ENCODE assay signal across 8 cellular contexts in the genomic region with DNA sequence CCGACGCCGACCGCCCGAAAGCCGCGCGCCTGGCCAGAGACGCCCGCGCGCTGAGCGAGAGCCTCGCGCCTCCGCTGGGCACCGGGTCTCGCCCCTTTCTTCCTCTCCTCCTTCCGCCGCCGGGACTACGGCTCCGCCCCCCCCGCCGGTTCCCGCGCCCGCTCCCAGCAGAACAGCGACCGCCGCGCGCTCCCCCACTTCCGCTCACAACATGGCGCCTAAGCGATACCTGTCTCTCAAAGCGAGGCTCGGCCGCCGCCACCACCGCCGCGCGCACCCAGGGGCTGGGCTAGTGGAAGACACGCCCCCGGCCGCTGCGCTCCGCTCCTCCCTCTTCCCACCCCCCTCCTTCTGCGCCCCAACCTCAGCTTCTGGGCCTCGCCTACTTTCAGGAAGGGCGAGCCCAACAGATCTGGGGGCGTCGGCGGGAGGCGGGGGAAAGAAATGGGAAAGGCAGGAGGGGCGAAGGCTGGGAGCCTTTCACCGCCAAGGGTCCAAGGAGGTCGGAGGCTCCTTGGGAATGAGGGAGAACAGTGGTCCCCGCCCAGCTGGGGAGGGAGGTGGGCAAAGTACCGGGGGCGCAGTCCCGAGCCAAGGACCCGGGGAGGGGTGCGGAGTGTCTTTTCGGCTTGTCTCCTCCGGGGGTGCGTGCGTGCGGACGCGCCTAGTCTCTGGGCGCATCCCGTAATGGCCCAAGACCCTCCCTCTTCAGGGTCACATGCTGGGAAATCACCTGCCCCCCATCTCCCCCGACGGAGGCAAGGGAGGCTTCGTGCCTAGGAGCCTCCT. TPM values are rescaled to one million over a fixed set of nuclear protein-coding genes. Genes with fewer than 3 reads are reported as not detected.
DNase-seq lines count a peak whose midpoint lies in the region; ATAC-seq and TF ChIP-seq lines count a peak whose summit lies in the region.

Gene RPS6KA3, minus strand, starts transcription at position 100 of the 789 bp plus-strand sequence. CDS start 277 bp downstream, outside the sequence.

- H3K36me3 ChIP-seq in adrenal gland (replicated peaks in 1 of 2) (no peaks in the 10 kb centered on the region), heart right ventricle (no peaks in the 10 kb centered on the region), upper lobe of left lung (no peaks in the 10 kb centered on the region)

- H3K27me3 ChIP-seq in adrenal gland (no peaks in the 10 kb centered on the region), heart right ventricle (peaks cover 0 to 45% (median 0%) of the 10 kb centered on the region in 7 donors), upper lobe of left lung (no peaks in the 10 kb centered on the region)

- H3K27me3 Mint-ChIP-seq in progenitor cell of endocrine pancreas, result no peaks in the 10 kb centered on the region

- peaks cover 23% of the 10 kb centered on the region for H3K4me1 Mint-ChIP-seq in progenitor cell of endocrine pancreas (ENCODE audit: low read depth)

- WGBS in adrenal gland, 4 donors, result 0 to 24% (median 12%) methylated on average over 7 to 76 of the region's 77 CpGs
- 1% methylated on average over 45 to 74 of the region's 77 CpGs for whole genome bisulfite sequencing in heart right ventricle, 2 donors
- WGBS in upper lobe of left lung, 2 donors, result 30% methylated on average over 69 of the region's 77 CpGs; no CpG with 5 or more reads in 1 of the 2 donors

- TF ChIP-seq CTCF in GM13976 (IDR thresholded peaks at IDR 0.05; ENCODE audit: borderline replicate concordance, control extremely low read depth, extremely low read depth, insufficient read depth, missing control alignments) (no peak), adrenal gland (IDR thresholded peaks at IDR 0.05) (no peak), heart right ventricle (IDR thresholded peaks at IDR 0.05) (no peak), progenitor cell of endocrine pancreas (IDR thresholded peaks at IDR 0.05; ENCODE audit: unreplicated experiment) (no peak), upper lobe of left lung (IDR thresholded peaks at IDR 0.05) (no peak)

- peak in 1 of 4 donors; percentile 25 for TF ChIP-seq EP300 in upper lobe of left lung (IDR thresholded peaks at IDR 0.05)

- H3K9me3 ChIP-seq in adrenal gland (replicated peaks in 1 of 3) (no peaks in the 10 kb centered on the region), heart right ventricle (no peaks in the 10 kb centered on the region), upper lobe of left lung (no peaks in the 10 kb centered on the region)

- no peaks in the 10 kb centered on the region for H3K36me3 Mint-ChIP-seq in progenitor cell of endocrine pancreas (ENCODE audit: insufficient read depth)

- DNase-seq in GM13976 (ENCODE audit: low spot score), result peak; percentile 89
- peak; percentile 23 for DNase-seq in NCI-H1436 treated with DMSO at 0.1 percent for 48 hours (lab: John Stamatoyannopoulos, UW)
- DNase-seq in adrenal gland, result peak; percentile 89 to 96 (median 91)
- peak; percentile 89 to 90 for DNase-seq in heart right ventricle
- DNase-seq in progenitor cell of endocrine pancreas (ENCODE audit: low spot score, unreplicated experiment), result peak; percentile 80
- peak; percentile 97 to 98 for DNase-seq in upper lobe of left lung

- H3K4me1 ChIP-seq in adrenal gland (replicated peaks in 1 of 2) (peaks cover 16% of the 10 kb centered on the region in 2 donors), heart right ventricle (peaks cover 0 to 28% (median 16%) of the 10 kb centered on the region in 9 donors), upper lobe of left lung (peaks cover 0 to 11% (median 8%) of the 10 kb centered on the region in 4 donors)

- H3K27ac Mint-ChIP-seq in progenitor cell of endocrine pancreas, result peak within 1 kb of the TSS; percentile 99

- ATAC-seq in HG02763 (IDR thresholded peaks at IDR 0.05; ENCODE audit: unreplicated experiment) (peak; percentile 80), heart right ventricle (peak; percentile 93 to 98 (median 96)), upper lobe of left lung (ENCODE audit: low FRiP score in 2 of 2) (peak; percentile 95)

- TF ChIP-seq POLR2A in adrenal gland (IDR thresholded peaks at IDR 0.05) (peak; percentile 41 to 85), upper lobe of left lung (IDR thresholded peaks at IDR 0.05) (peak in 3 of 4 donors; percentile 49 to 82 (median 64))

- in situ Hi-C loops in GM13976 (cut with MboI; ENCODE audit: low sequenced_read_pairs, unreplicated experiment), result no loop called here

- peak within 1 kb of the TSS; percentile 15 to 71 (median 46) for H3K4me3 ChIP-seq in adrenal gland
- peak within 1 kb of the TSS; percentile 41 to 75 (median 70) for H3K4me3 ChIP-seq in heart right ventricle
- H3K4me3 ChIP-seq in upper lobe of left lung, result peak within 1 kb of the TSS; percentile 30 to 72 (median 66)

- peaks cover 8% of the 10 kb centered on the region for H3K9me3 Mint-ChIP-seq in progenitor cell of endocrine pancreas (ENCODE audit: low read depth)

- intact Hi-C loops in T-helper 1 cell treated with Interleukin-12 subunit alpha and Interleukin-12 subunit beta and Interleukin-4 antibody, amounts not matched to agents 30 ng/mL and 1 ng/mL, for 36 hours (cut with micrococcal nuclease), result loop anchor here (1.0 to 10.0 kb wide), 9 partner anchors 116 to 1574 kb away; partner anchors contain the start of genes CNKSR2 and EIF1AX
- intact Hi-C loops in adrenal gland (cut with DNase I) (no loop called here), heart right ventricle (cut with DNase I) (loop anchor here in 4 of 10 donors (5.0 to 10.0 kb wide), 3 partner anchors 50 to 122 kb away; partner anchors contain the start of gene EIF1AX (in 1 of the 4))

- H3K27ac ChIP-seq in adrenal gland, result peak within 1 kb of the TSS; percentile 67 to 94 (median 79)
- peak within 1 kb of the TSS; percentile 58 to 91 (median 84) for H3K27ac ChIP-seq in heart right ventricle
- peak within 1 kb of the TSS; percentile 87 to 94 (median 91) for H3K27ac ChIP-seq in upper lobe of left lung

- H3K4me3 Mint-ChIP-seq in progenitor cell of endocrine pancreas (ENCODE audit: low read depth), result peak within 1 kb of the TSS; percentile 92

RNA-seq across cellular contexts. Expression of gene RPS6KA3, which starts in this region (rescaled TPM):
- total RNA-seq in T-helper 1 cell treated with Interleukin-12 subunit alpha and Interleukin-12 subunit beta and Interleukin-4 antibody, amounts not matched to agents 30 ng/mL and 1 ng/mL, for 36 hours, result 81.0 and 82.9 TPM in 2 replicates
- total RNA-seq in adrenal gland, result 10 to 100 TPM; 27.8 to 41.9 (median 38.1) TPM
- 10 to 100 TPM in 1 of 3 donors, 1 to 10 TPM in 2; 6.2 to 34.6 (median 8.2) TPM for polyA plus RNA-seq in adrenal gland
- 10 to 100 TPM; 22.4 to 42.5 (median 35.1) TPM for total RNA-seq in heart right ventricle
- polyA plus RNA-seq in heart right ventricle, result 10 to 100 TPM in 1 of 2 donors, 1 to 10 TPM in 1; 6.7 to 14.8 TPM
- 60.8 and 61.8 TPM in 2 replicates for total RNA-seq in progenitor cell of endocrine pancreas
- total RNA-seq in upper lobe of left lung, result 10 to 100 TPM; 24.6 to 93.0 (median 58.4) TPM

Comparison
In these comparisons a context has a peak if more than half of its experiments do, and no peak if none do; other contexts are left out.
1. Peak in every context shown above with its lines: DNase-seq, ATAC-seq, H3K4me3 ChIP-seq and H3K27ac ChIP-seq.
2. DNase-seq: peak in every context shown above with its lines; median percentile 98 in upper lobe of left lung; 91 in adrenal gland; 90 in heart right ventricle; 89 in GM13976; 80 in progenitor cell of endocrine pancreas; 23 in NCI-H1436 treated with DMSO at 0.1 percent for 48 hours.